In genomic region chr11:123493393-123494063, GRCh38 we compare ENCODE assay signal across 12 cellular contexts.
DNase-seq lines count a peak whose midpoint lies in the region; ATAC-seq lines count a peak whose summit lies in the region.
"Had no signal": no experiment of that assay in that cellular context is flagged by ENCODE, and none has a peak within 500 bp of the region (broad histone marks: within the 10 kb centered on the region; RNA-seq: fewer than 3 reads in every experiment).

No MANE protein-coding gene starts in this region.

- no peak for ATAC-seq in stimulated activated naive CD8-positive, alpha-beta T cell treated with anti-CD3 and anti-CD28 coated beads, Interleukin-15, amount 100 ng/mL, for 72 hours
- no peak for ATAC-seq in HG02678 (IDR thresholded peaks at IDR 0.05; ENCODE audit: unreplicated experiment)
- ATAC-seq: psoas muscle had no signal

- no peaks in the 10 kb centered on the region for H3K4me1 Mint-ChIP-seq in stimulated activated naive CD8-positive, alpha-beta T cell treated with anti-CD3 and anti-CD28 coated beads, Interleukin-15, Interleukin-2, amounts not matched to agents 100 ng/mL and 50 ng/mL, for 24 hours (ENCODE audit: low read depth)
- H3K4me1 Mint-ChIP-seq in stimulated activated naive CD8-positive, alpha-beta T cell treated with anti-CD3 and anti-CD28 coated beads, Interleukin-15, amount 100 ng/mL, for 72 hours: no peaks in the 10 kb centered on the region
- H3K4me1 Mint-ChIP-seq in activated CD4-positive, alpha-beta memory T cell treated with anti-CD3 and anti-CD28 coated beads for 36 hours (ENCODE audit: low read depth): no peaks in the 10 kb centered on the region

- peak overlapping the region; percentile 19; the same call in 1 of the 2 replicates for H3K9ac ChIP-seq in iPS-20b (ENCODE audit: low read depth, low read length)

- DNase-seq in stimulated activated naive CD8-positive, alpha-beta T cell treated with anti-CD3 and anti-CD28 coated beads, Interleukin-15, amount 100 ng/mL, for 72 hours: no peak
- peak; percentile 70 for DNase-seq in NCI-H69 (lab: John Stamatoyannopoulos, UW)
- no peak for DNase-seq in activated CD4-positive, alpha-beta memory T cell treated with anti-CD3 and anti-CD28 coated beads for 36 hours
- DNase-seq in NCI-H2171 treated with DMSO at 0.1 percent for 48 hours (lab: John Stamatoyannopoulos, UW): no peak
- no peak for DNase-seq in AG08395 (ENCODE audit: low spot score)
- DNase-seq: NCI-H446 treated with DMSO at 0.1 percent for 48 hours, psoas muscle, tibial artery had no signal

- no peak overlapping the region for H3K4me3 Mint-ChIP-seq in stimulated activated naive CD8-positive, alpha-beta T cell treated with anti-CD3 and anti-CD28 coated beads, Interleukin-15, Interleukin-2, amounts not matched to agents 100 ng/mL and 50 ng/mL, for 24 hours
- no peak overlapping the region for H3K4me3 Mint-ChIP-seq in stimulated activated naive CD8-positive, alpha-beta T cell treated with anti-CD3 and anti-CD28 coated beads, Interleukin-15, amount 100 ng/mL, for 72 hours
- H3K4me3 Mint-ChIP-seq in activated CD4-positive, alpha-beta memory T cell treated with anti-CD3 and anti-CD28 coated beads for 36 hours: no peak overlapping the region

- peak overlapping the region; percentile 73 for H3K27ac Mint-ChIP-seq in stimulated activated naive CD8-positive, alpha-beta T cell treated with anti-CD3 and anti-CD28 coated beads, Interleukin-15, Interleukin-2, amounts not matched to agents 100 ng/mL and 50 ng/mL, for 24 hours
- no peak overlapping the region for H3K27ac Mint-ChIP-seq in stimulated activated naive CD8-positive, alpha-beta T cell treated with anti-CD3 and anti-CD28 coated beads, Interleukin-15, amount 100 ng/mL, for 72 hours
- no peak overlapping the region for H3K27ac Mint-ChIP-seq in activated CD4-positive, alpha-beta memory T cell treated with anti-CD3 and anti-CD28 coated beads for 36 hours
- H3K27ac Mint-ChIP-seq: activated T-helper 2 cell treated with anti-CD3 and anti-CD28 coated beads, Interferon-gamma antibody, Interleukin-2, Interleukin-4, amounts not matched to agents 10 μg/mL and 5 μg/mL and 100 μg/mL, durations not matched to agents 14 hours and 24 hours and 36 hours had no signal

- H3K4me3 ChIP-seq in iPS-20b (ENCODE audit: low read length): peak overlapping the region; percentile 11; the same call in 1 of the 2 replicates
- H3K4me3 ChIP-seq: psoas muscle, tibial artery had no signal

- no peaks in the 10 kb centered on the region for H3K36me3 Mint-ChIP-seq in stimulated activated naive CD8-positive, alpha-beta T cell treated with anti-CD3 and anti-CD28 coated beads, Interleukin-15, Interleukin-2, amounts not matched to agents 100 ng/mL and 50 ng/mL, for 24 hours (ENCODE audit: low read depth)
- H3K36me3 Mint-ChIP-seq in activated CD4-positive, alpha-beta memory T cell treated with anti-CD3 and anti-CD28 coated beads for 36 hours: no peaks in the 10 kb centered on the region

- no peaks in the 10 kb centered on the region for H3K27me3 ChIP-seq in iPS-20b (ENCODE audit: insufficient read depth, low read length)

- H3K4me1 ChIP-seq in iPS-20b (ENCODE audit: insufficient read depth, low read length): peaks cover 36% of the 10 kb centered on the region
- H3K4me1 ChIP-seq: psoas muscle, tibial artery had no signal

- peak overlapping the region; percentile 48 for H3K27ac ChIP-seq in iPS-20b (ENCODE audit: low read length)
- H3K27ac ChIP-seq: psoas muscle, tibial artery had no signal

- H3K9me3 Mint-ChIP-seq in stimulated activated naive CD8-positive, alpha-beta T cell treated with anti-CD3 and anti-CD28 coated beads, Interleukin-15, Interleukin-2, amounts not matched to agents 100 ng/mL and 50 ng/mL, for 24 hours: no peaks in the 10 kb centered on the region
- H3K9me3 Mint-ChIP-seq in stimulated activated naive CD8-positive, alpha-beta T cell treated with anti-CD3 and anti-CD28 coated beads, Interleukin-15, amount 100 ng/mL, for 72 hours: no peaks in the 10 kb centered on the region
- H3K9me3 Mint-ChIP-seq in activated CD4-positive, alpha-beta memory T cell treated with anti-CD3 and anti-CD28 coated beads for 36 hours: no peaks in the 10 kb centered on the region
- H3K9me3 Mint-ChIP-seq: activated T-helper 2 cell treated with anti-CD3 and anti-CD28 coated beads, Interferon-gamma antibody, Interleukin-2, Interleukin-4, amounts not matched to agents 10 μg/mL and 5 μg/mL and 100 μg/mL, durations not matched to agents 14 hours and 24 hours and 36 hours had no signal

- H3K27me3 Mint-ChIP-seq in stimulated activated naive CD8-positive, alpha-beta T cell treated with anti-CD3 and anti-CD28 coated beads, Interleukin-15, Interleukin-2, amounts not matched to agents 100 ng/mL and 50 ng/mL, for 24 hours: no peaks in the 10 kb centered on the region
- no peaks in the 10 kb centered on the region for H3K27me3 Mint-ChIP-seq in stimulated activated naive CD8-positive, alpha-beta T cell treated with anti-CD3 and anti-CD28 coated beads, Interleukin-15, amount 100 ng/mL, for 72 hours
- no peaks in the 10 kb centered on the region for H3K27me3 Mint-ChIP-seq in activated CD4-positive, alpha-beta memory T cell treated with anti-CD3 and anti-CD28 coated beads for 36 hours

- H3K36me3 ChIP-seq in iPS-20b (ENCODE audit: insufficient read depth, low read depth, low read length): no peaks in the 10 kb centered on the region
- H3K36me3 ChIP-seq: tibial artery had no signal

- POLR2A ChIA-PET in activated CD4-positive, alpha-beta memory T cell treated with anti-CD3 and anti-CD28 coated beads for 36 hours (lab: Charles Lee): no interaction called here

- CTCF ChIA-PET in activated CD4-positive, alpha-beta memory T cell treated with anti-CD3 and anti-CD28 coated beads for 36 hours (lab: Charles Lee): interaction anchor here (2.1 kb wide), 1 partner anchor 17 kb away, joined by 7 read pairs; no protein-coding TSS in a partner anchor

- no peaks in the 10 kb centered on the region for H3K9me3 ChIP-seq in iPS-20b (ENCODE audit: insufficient read depth, low read depth, low read length)
- H3K9me3 ChIP-seq: psoas muscle, tibial artery had no signal

- intact Hi-C loops in activated CD4-positive, alpha-beta memory T cell treated with anti-CD3 and anti-CD28 coated beads for 36 hours (cut with micrococcal nuclease): no loop called here
